8 cellular contexts compared by ENCODE assay signal in genomic region chr17:21042434-21043295, GRCh38. TPM values are rescaled to one million over a fixed set of nuclear protein-coding genes. Genes with fewer than 3 reads are reported as not detected.
A peak's percentile ranks its signal among the peaks of the same experiment; 100 is the strongest.
DNase-seq lines count a peak whose midpoint lies in the region; ATAC-seq and TF ChIP-seq lines count a peak whose summit lies in the region.

TSS of gene USP22 (minus strand) at chr17:21043011. CDS start at chr17:21042835, 176 bp downstream.

- peak within 1 kb of the TSS; percentile 78 to 100 (median 99) for H3K4me3 ChIP-seq in BLaER1 treated with 17β-estradiol and CSF1 and Interleukin-3, amounts not matched to agents 10 nM and 100 nM
- H3K4me3 ChIP-seq in OCI-LY1 (ENCODE audit: low read depth, low read length, poor library complexity, severe bottlenecking) (peak within 1 kb of the TSS; percentile 90), right atrium auricular region (peak within 1 kb of the TSS; percentile 92 to 94), rectal smooth muscle tissue (ENCODE audit: low read length) (peak within 1 kb of the TSS; percentile 95)

- no peaks in the 10 kb centered on the region for H3K9me3 Mint-ChIP-seq in activated naive CD8-positive, alpha-beta T cell treated with anti-CD3 and anti-CD28 coated beads, Interleukin-2, amount 10 ng/mL, durations not matched to agents 7 days and 5 days

- TF ChIP-seq CTCF in OCI-LY1 (IDR thresholded peaks at IDR 0.05; ENCODE audit: low read length): no peak
- no peak for TF ChIP-seq CTCF in right atrium auricular region (IDR thresholded peaks at IDR 0.05)

- H4K20me1 ChIP-seq in BLaER1 treated with 17β-estradiol and CSF1 and Interleukin-3, amounts not matched to agents 10 nM and 100 nM: peaks cover 44 to 45% (median 44%) of the 10 kb centered on the region in 11 experiments
- H4K20me1 ChIP-seq in OCI-LY1 (ENCODE audit: insufficient read depth, low read length): 0 out of 2 replicates have a peak, but pooled peaks cover under 1% of the 10 kb centered on the region

- H3K9ac ChIP-seq in BLaER1 treated with 17β-estradiol and CSF1 and Interleukin-3, amounts not matched to agents 10 nM and 100 nM: peak within 1 kb of the TSS; percentile 97 to 100 (median 100)
- peak within 1 kb of the TSS; percentile 99 for H3K9ac ChIP-seq in OCI-LY1 (ENCODE audit: low read length)
- H3K9ac ChIP-seq in rectal smooth muscle tissue (ENCODE audit: low read length): peak within 1 kb of the TSS; percentile 99

- H3K9me2 ChIP-seq in OCI-LY1 (ENCODE audit: low read depth, low read length): no peaks in the 10 kb centered on the region

- peak within 1 kb of the TSS; percentile 99 for H3K4me3 Mint-ChIP-seq in activated naive CD8-positive, alpha-beta T cell treated with anti-CD3 and anti-CD28 coated beads, Interleukin-2, amount 10 ng/mL, durations not matched to agents 7 days and 5 days

- peaks cover 22% of the 10 kb centered on the region for H3K4me1 Mint-ChIP-seq in activated naive CD8-positive, alpha-beta T cell treated with anti-CD3 and anti-CD28 coated beads, Interleukin-2, amount 10 ng/mL, durations not matched to agents 7 days and 5 days

- no peaks in the 10 kb centered on the region for H3K9me3 ChIP-seq in BLaER1 treated with 17β-estradiol and CSF1 and Interleukin-3, amounts not matched to agents 10 nM and 100 nM (replicated peaks in 1 of 11)
- H3K9me3 ChIP-seq in OCI-LY1 (ENCODE audit: low read length): no peaks in the 10 kb centered on the region
- no peaks in the 10 kb centered on the region for H3K9me3 ChIP-seq in right atrium auricular region

- peak; percentile 93 for DNase-seq in activated naive CD8-positive, alpha-beta T cell treated with anti-CD3 and anti-CD28 coated beads, Interleukin-2, amount 10 ng/mL, durations not matched to agents 7 days and 5 days
- DNase-seq in right atrium auricular region (ENCODE audit: low spot score) (no peak), NCI-H82 (lab: John Stamatoyannopoulos, UW) (no peak)

- peaks cover 42% of the 10 kb centered on the region for H3K79me2 ChIP-seq in OCI-LY1 (ENCODE audit: insufficient read depth, low read length)

- POLR2A ChIA-PET in activated naive CD8-positive, alpha-beta T cell treated with anti-CD3 and anti-CD28 coated beads, Interleukin-2, amount 10 ng/mL, durations not matched to agents 7 days and 5 days (lab: Charles Lee): interaction anchor here (0.6 to 4.0 kb wide), 21 partner anchors 9 to 1665 kb away, joined by 3 to 50 read pairs (median 4); partner anchors contain the start of genes MAPK7 and TMEM11

- H3K27ac Mint-ChIP-seq in activated naive CD8-positive, alpha-beta T cell treated with anti-CD3 and anti-CD28 coated beads, Interleukin-2, amount 10 ng/mL, durations not matched to agents 7 days and 5 days: peak within 1 kb of the TSS; percentile 96

- peak within 1 kb of the TSS; percentile 97 to 100 (median 100) for H3K27ac ChIP-seq in BLaER1 treated with 17β-estradiol and CSF1 and Interleukin-3, amounts not matched to agents 10 nM and 100 nM
- H3K27ac ChIP-seq in OCI-LY1 (ENCODE audit: low read depth, low read length, poor library complexity, severe bottlenecking) (peak within 1 kb of the TSS; percentile 74), right atrium auricular region (peak within 1 kb of the TSS; percentile 99 to 100), rectal smooth muscle tissue (ENCODE audit: low read depth, low read length) (peak within 1 kb of the TSS; percentile 100)

- peaks cover 34 to 43% (median 42%) of the 10 kb centered on the region in 10 experiments for H3K4me1 ChIP-seq in BLaER1 treated with 17β-estradiol and CSF1 and Interleukin-3, amounts not matched to agents 10 nM and 100 nM
- H3K4me1 ChIP-seq in OCI-LY1 (ENCODE audit: insufficient read depth, low read length, severe bottlenecking) (peaks cover 29% of the 10 kb centered on the region), right atrium auricular region (peaks cover 0 to 41% of the 10 kb centered on the region in 2 donors), rectal smooth muscle tissue (ENCODE audit: control insufficient read depth, insufficient read depth, low read length) (peaks cover 15% of the 10 kb centered on the region)

- no peaks in the 10 kb centered on the region for H3K27me3 Mint-ChIP-seq in activated naive CD8-positive, alpha-beta T cell treated with anti-CD3 and anti-CD28 coated beads, Interleukin-2, amount 10 ng/mL, durations not matched to agents 7 days and 5 days

- H3K4me2 ChIP-seq in BLaER1 treated with 17β-estradiol and CSF1 and Interleukin-3, amounts not matched to agents 10 nM and 100 nM: peak within 1 kb of the TSS; percentile 75 to 97 (median 91)
- peak within 1 kb of the TSS; percentile 81 for H3K4me2 ChIP-seq in OCI-LY1 (ENCODE audit: low read length)

- peaks cover 5 to 26% (median 23%) of the 10 kb centered on the region in 11 experiments; a peak in 20 of 22 replicates for H3K36me3 ChIP-seq in BLaER1 treated with 17β-estradiol and CSF1 and Interleukin-3, amounts not matched to agents 10 nM and 100 nM
- H3K36me3 ChIP-seq in OCI-LY1 (ENCODE audit: insufficient read depth, low read length) (peaks cover 10% of the 10 kb centered on the region), right atrium auricular region (no peaks in the 10 kb centered on the region), rectal smooth muscle tissue (ENCODE audit: control insufficient read depth, insufficient read depth, low read length) (no peaks in the 10 kb centered on the region)

- no peaks in the 10 kb centered on the region for H3F3A ChIP-seq in OCI-LY1 (ENCODE audit: insufficient read depth, low read length)

- ATAC-seq in GM18868 (IDR thresholded peaks at IDR 0.05; ENCODE audit: unreplicated experiment) (peak; percentile 59), HG03045 (IDR thresholded peaks at IDR 0.05; ENCODE audit: unreplicated experiment) (peak; percentile 60)
- ATAC-seq in activated naive CD8-positive, alpha-beta T cell treated with anti-CD3 and anti-CD28 coated beads, Interleukin-2, amount 10 ng/mL, durations not matched to agents 7 days and 5 days (ENCODE audit: low read depth): peak; percentile 76

- no peaks in the 10 kb centered on the region for H3K27me3 ChIP-seq in BLaER1 treated with 17β-estradiol and CSF1 and Interleukin-3, amounts not matched to agents 10 nM and 100 nM
- H3K27me3 ChIP-seq in OCI-LY1 (ENCODE audit: insufficient read depth, low read length) (no peaks in the 10 kb centered on the region), right atrium auricular region (no peaks in the 10 kb centered on the region), rectal smooth muscle tissue (ENCODE audit: control insufficient read depth, insufficient read depth, low read length) (no peaks in the 10 kb centered on the region)

- peak within 1 kb of the TSS; percentile 29; the same call in 1 of the 2 replicates for H2AFZ ChIP-seq in OCI-LY1 (ENCODE audit: low read length)

- H3K36me3 Mint-ChIP-seq in activated naive CD8-positive, alpha-beta T cell treated with anti-CD3 and anti-CD28 coated beads, Interleukin-2, amount 10 ng/mL, durations not matched to agents 7 days and 5 days: peaks cover 5% of the 10 kb centered on the region

RNA-seq across cellular contexts. Expression of gene USP22, which starts in this region (rescaled TPM):
- 100 to 1,000 TPM; 138 to 146 TPM for total RNA-seq in activated naive CD8-positive, alpha-beta T cell treated with anti-CD3 and anti-CD28 coated beads, Interleukin-2, amount 10 ng/mL, durations not matched to agents 7 days and 5 days
- 100 to 1,000 TPM; 151 to 179 TPM for total RNA-seq in right atrium auricular region
